In genomic region chr6:44011350-44011925, GRCh38 we compare ENCODE assay signal across 11 cellular contexts.
DNase-seq lines count a peak whose midpoint lies in the region; ATAC-seq and TF ChIP-seq lines count a peak whose summit lies in the region.
"Had no signal": no experiment of that assay in that cellular context is flagged by ENCODE, and none has a peak within 500 bp of the region (broad histone marks: within the 10 kb centered on the region; RNA-seq: fewer than 3 reads in every experiment).

No MANE protein-coding gene starts in this region.

- intact Hi-C loops in Right ventricle myocardium inferior (cut with DNase I) = loop anchor here (5.0 kb wide), 1 partner anchor 36 kb away; no protein-coding TSS in a partner anchor
- intact Hi-C loops in PC-3 (cut with micrococcal nuclease) = loop anchor here (1.0 to 5.0 kb wide), 3 partner anchors 39 to 60 kb away; no protein-coding TSS in a partner anchor
- intact Hi-C loops in esophagus muscularis mucosa (cut with DNase I) = no loop called here

- BruUV-seq in PC-3 (replicated peaks; lab: Mats Ljungman, UMichigan) = no TSS peak

- H3K79me2 ChIP-seq in PC-3 (ENCODE audit: low read length) (no peaks in the 10 kb centered on the region), Karpas-422 (ENCODE audit: low read length) (no peaks in the 10 kb centered on the region)

- no peak for TF ChIP-seq EP300 in esophagus muscularis mucosa (IDR thresholded peaks at IDR 0.05)

- H3K27ac ChIP-seq in cardiac muscle cell = peak overlapping the region; percentile 31
- H3K27ac ChIP-seq in PC-3 (ENCODE audit: low read length) = peak overlapping the region; percentile 89
- H3K27ac ChIP-seq in esophagus muscularis mucosa (replicated peaks in 1 of 4) = peak overlapping the region in 3 of 4 donors; percentile 15 to 56 (median 35)
- peak overlapping the region; percentile 70 for H3K27ac ChIP-seq in skeletal muscle tissue (ENCODE audit: low read depth, low read length)
- no peak overlapping the region for H3K27ac ChIP-seq in Karpas-422 (ENCODE audit: low read length)

- H3K36me3 ChIP-seq in cardiac muscle cell = no peaks in the 10 kb centered on the region
- H3K36me3 ChIP-seq in PC-3 (ENCODE audit: low read depth, low read length) = peaks cover 4% of the 10 kb centered on the region; the same call in 1 of the 2 replicates
- H3K36me3 ChIP-seq in esophagus muscularis mucosa = no peaks in the 10 kb centered on the region
- H3K36me3 ChIP-seq in skeletal muscle tissue (ENCODE audit: control insufficient read depth in 3 of 3, insufficient read depth in 3 of 3, low read length in 3 of 3) = no peaks in the 10 kb centered on the region
- no peaks in the 10 kb centered on the region for H3K36me3 ChIP-seq in Karpas-422 (ENCODE audit: insufficient read depth, low read length)

- WGBS in esophagus muscularis mucosa = 70% methylated on average over 2 of the region's 2 CpGs

- H3F3A ChIP-seq in PC-3 (ENCODE audit: low read length, unreplicated experiment) = peaks cover 5% of the 10 kb centered on the region

- CTCF ChIA-PET in PC-3 (lab: Charles Lee) = interaction anchor here (0.7 kb wide), 1 partner anchor 222 kb away, joined by 5 read pairs; no protein-coding TSS in a partner anchor

- no peak overlapping the region for H2AFZ ChIP-seq in PC-3 (ENCODE audit: low read length)
- no peak overlapping the region for H2AFZ ChIP-seq in Karpas-422 (ENCODE audit: low read length)

- H3K4me2 ChIP-seq in PC-3 (ENCODE audit: low read length) (peak overlapping the region; percentile 41), Karpas-422 (ENCODE audit: low read depth, low read length, poor library complexity, severe bottlenecking) (no peak overlapping the region)

- no peak for TF ChIP-seq CTCF in cardiac muscle cell (IDR thresholded peaks at IDR 0.05; ENCODE audit: low read depth, low read length)
- no peak; the same call in 1 of the 2 replicates for TF ChIP-seq CTCF in PC-3 (conservative IDR thresholded peaks at IDR 0.05; ENCODE audit: low read depth, low read length)
- TF ChIP-seq CTCF in esophagus muscularis mucosa (IDR thresholded peaks at IDR 0.05) = no peak

- H3K4me1 ChIP-seq in cardiac muscle cell (ENCODE audit: low read depth) = peaks cover 37% of the 10 kb centered on the region
- H3K4me1 ChIP-seq in PC-3 (ENCODE audit: insufficient read depth, low read length) = peaks cover 26% of the 10 kb centered on the region
- H3K4me1 ChIP-seq in esophagus muscularis mucosa = peaks cover 17 to 27% (median 27%) of the 10 kb centered on the region in 4 donors
- H3K4me1 ChIP-seq in skeletal muscle tissue (ENCODE audit: control insufficient read depth in 3 of 3, insufficient read depth in 3 of 3, low read length in 3 of 3) = peaks cover 21 to 42% (median 36%) of the 10 kb centered on the region in 3 donors
- no peaks in the 10 kb centered on the region for H3K4me1 ChIP-seq in Karpas-422 (ENCODE audit: low read length)

- H3K4me3 ChIP-seq in cardiac muscle cell (no peak overlapping the region), PC-3 (ENCODE audit: low read length) (no peak overlapping the region), esophagus muscularis mucosa (no peak overlapping the region), skeletal muscle tissue (ENCODE audit: low read length in 3 of 3) (peak overlapping the region in 2 of 3 donors; percentile 41 to 56), Karpas-422 (ENCODE audit: low read length) (no peak overlapping the region)

- H3K9me2 ChIP-seq in PC-3 (replicated peaks; ENCODE audit: low read length) (no peaks in the 10 kb centered on the region), Karpas-422 (replicated peaks; ENCODE audit: insufficient read depth, low read length) (no peaks in the 10 kb centered on the region)

- DNase-seq in cardiac muscle cell (ENCODE audit: low read depth in 1 of 2, low spot score in 1 of 2) = no peak
- no peak for DNase-seq in Right ventricle myocardium inferior (ENCODE audit: missing footprints)
- peak; percentile 32 for DNase-seq in PC-3
- no peak for DNase-seq in esophagus muscularis mucosa (ENCODE audit: extremely low spot score)
- no peak for DNase-seq in Karpas-422
- DNase-seq: activated CD4-positive, alpha-beta T cell treated with anti-CD3 and anti-CD28 coated beads, Interleukin-2, amount 50 U/mL, for 4 hours; NCI-H1436 treated with DMSO at 0.1 percent for 48 hours; stimulated activated CD4-positive, alpha-beta T cell treated with anti-CD3 and anti-CD28 coated beads, Interleukin-12 subunit alpha, Interleukin-12 subunit beta, amount 100 ng/mL, for 4 hours had no signal

- H3K27me3 ChIP-seq in cardiac muscle cell (no peaks in the 10 kb centered on the region), PC-3 (ENCODE audit: low read length) (no peaks in the 10 kb centered on the region), esophagus muscularis mucosa (no peaks in the 10 kb centered on the region), skeletal muscle tissue (ENCODE audit: control insufficient read depth in 3 of 3, insufficient read depth in 3 of 3, low read length in 3 of 3) (no peaks in the 10 kb centered on the region), Karpas-422 (ENCODE audit: low read length) (no peaks in the 10 kb centered on the region)

- H4K20me1 ChIP-seq in PC-3 (ENCODE audit: low read length) (no peaks in the 10 kb centered on the region), Karpas-422 (ENCODE audit: insufficient read depth, low read depth, low read length) (no peaks in the 10 kb centered on the region)

- ATAC-seq in Right ventricle myocardium inferior = no peak
- peak; percentile 9 for ATAC-seq in PC-3
- no peak for ATAC-seq in GM21737 (IDR thresholded peaks at IDR 0.05; ENCODE audit: unreplicated experiment)
- ATAC-seq in HG02884 (IDR thresholded peaks at IDR 0.05; ENCODE audit: unreplicated experiment) = no peak

- POLR2A ChIA-PET in PC-3 (lab: Charles Lee; ENCODE audit: unreplicated experiment) = interaction anchor here (0.5 to 0.6 kb wide), 2 partner anchors 163 to 1219 kb away, joined by 3 to 4 read pairs; no protein-coding TSS in a partner anchor

- H3K9me3 ChIP-seq in cardiac muscle cell (ENCODE audit: low read depth) = no peaks in the 10 kb centered on the region
- 0 out of 2 replicates have a peak, but pooled peaks cover 3% of the 10 kb centered on the region for H3K9me3 ChIP-seq in PC-3 (ENCODE audit: low read length)
- H3K9me3 ChIP-seq in esophagus muscularis mucosa = no peaks in the 10 kb centered on the region
- no peaks in the 10 kb centered on the region for H3K9me3 ChIP-seq in skeletal muscle tissue (ENCODE audit: control insufficient read depth in 3 of 3, low read length in 3 of 3)
- H3K9me3 ChIP-seq in Karpas-422 (ENCODE audit: low read length) = no peaks in the 10 kb centered on the region

- peak overlapping the region; percentile 64 for H3K9ac ChIP-seq in PC-3 (ENCODE audit: low read length)
- H3K9ac ChIP-seq in skeletal muscle tissue (ENCODE audit: low read depth in 1 of 3, low read length in 3 of 3) = peak overlapping the region in 1 of 3 donors; percentile 86
- H3K9ac ChIP-seq in Karpas-422 (ENCODE audit: low read length) = no peak overlapping the region

- TF ChIP-seq POLR2A in esophagus muscularis mucosa (IDR thresholded peaks at IDR 0.05; ENCODE audit: low read depth) = no peak

Comparison
In these comparisons a context has a peak if more than half of its experiments do, and no peak if none do; other contexts are left out.
1. H3K4me3 ChIP-seq: peak in skeletal muscle tissue (2 of 3); none in cardiac muscle cell (single experiment), PC-3 (single experiment), esophagus muscularis mucosa (0 of 4) and Karpas-422 (single experiment).